In genomic region chr16:70018254-70018653, GRCh38 we compare ENCODE assay signal across 9 cellular contexts.
DNase-seq lines count a peak whose midpoint lies in the region; ATAC-seq and TF ChIP-seq lines count a peak whose summit lies in the region.
"Had no signal": no experiment of that assay in that cellular context is flagged by ENCODE, and none has a peak within 500 bp of the region (broad histone marks: within the 10 kb centered on the region; RNA-seq: fewer than 3 reads in every experiment).

No MANE protein-coding gene starts in this region.

- no peaks in the 10 kb centered on the region for H3K4me1 ChIP-seq in right atrium auricular region

- no peak for DNase-seq in Right ventricle myocardium superior
- no peak for DNase-seq in right atrium auricular region (ENCODE audit: low spot score)
- peak; percentile 1 for DNase-seq in NCI-H226
- peak; percentile 20 for DNase-seq in activated T-cell treated with anti-CD3 and anti-CD28 coated beads, Interleukin-2, amount 50 U/mL, for 4 hours
- DNase-seq in left ventricle myocardium superior: no peak
- DNase-seq in stimulated activated naive CD4-positive, alpha-beta T cell treated with Interleukin-2 at 50 U/mL for 16 hours (lab: John Stamatoyannopoulos, UW): peak; percentile 3

- intact Hi-C loops in Right ventricle myocardium superior (cut with DNase I): no loop called here
- intact Hi-C loops in left ventricle myocardium superior (cut with micrococcal nuclease): no loop called here

- ATAC-seq in Right ventricle myocardium superior (ENCODE audit: poor library complexity) (peak; percentile 86), left ventricle myocardium superior (peak; percentile 90), GM21390 (IDR thresholded peaks at IDR 0.05; ENCODE audit: unreplicated experiment) (no peak), GM19351 (IDR thresholded peaks at IDR 0.05; ENCODE audit: unreplicated experiment) (no peak)
- ATAC-seq in activated T-cell treated with anti-CD3 and anti-CD28 coated beads, Interleukin-2, amount 50 U/mL, for 4 hours: peak; percentile 100

- no peak overlapping the region for H3K4me3 Mint-ChIP-seq in activated T-cell treated with anti-CD3 and anti-CD28 coated beads, Interleukin-2, amount 50 U/mL, for 4 hours
- H3K4me3 Mint-ChIP-seq: brain had no signal

- TF ChIP-seq CTCF in right atrium auricular region (IDR thresholded peaks at IDR 0.05): peak in 1 of 2 donors; percentile 41

- H3K27ac ChIP-seq in right atrium auricular region: no peak overlapping the region

- H3K36me3 Mint-ChIP-seq in activated T-cell treated with anti-CD3 and anti-CD28 coated beads, Interleukin-2, amount 50 U/mL, for 4 hours (ENCODE audit: insufficient read depth): peaks cover 13% of the 10 kb centered on the region

- H3K27me3 ChIP-seq in right atrium auricular region: no peaks in the 10 kb centered on the region

- no peaks in the 10 kb centered on the region for H3K9me3 Mint-ChIP-seq in activated T-cell treated with anti-CD3 and anti-CD28 coated beads, Interleukin-2, amount 50 U/mL, for 4 hours
- H3K9me3 Mint-ChIP-seq: brain had no signal

- peaks cover 35% of the 10 kb centered on the region for H3K36me3 ChIP-seq in right atrium auricular region

- no peak overlapping the region for H3K4me3 ChIP-seq in right atrium auricular region

- H3K9me3 ChIP-seq in right atrium auricular region: no peaks in the 10 kb centered on the region

- no peaks in the 10 kb centered on the region for H3K27me3 Mint-ChIP-seq in activated T-cell treated with anti-CD3 and anti-CD28 coated beads, Interleukin-2, amount 50 U/mL, for 4 hours (ENCODE audit: low read depth)
- H3K27me3 Mint-ChIP-seq: brain had no signal

- H3K4me1 Mint-ChIP-seq in activated T-cell treated with anti-CD3 and anti-CD28 coated beads, Interleukin-2, amount 50 U/mL, for 4 hours (ENCODE audit: low read depth): peaks cover 2% of the 10 kb centered on the region
- H3K4me1 Mint-ChIP-seq: brain had no signal

Comparison
In these comparisons a context has a peak if more than half of its experiments do, and no peak if none do; other contexts are left out.
1. ATAC-seq: peak in Right ventricle myocardium superior (single experiment), activated T-cell treated with anti-CD3 and anti-CD28 coated beads, Interleukin-2, amount 50 U/mL, for 4 hours (2 of 2) and left ventricle myocardium superior (single experiment); none in GM21390 (single experiment) and GM19351 (single experiment).
2. DNase-seq: peak in NCI-H226 (single experiment), activated T-cell treated with anti-CD3 and anti-CD28 coated beads, Interleukin-2, amount 50 U/mL, for 4 hours (single experiment) and stimulated activated naive CD4-positive, alpha-beta T cell treated with Interleukin-2 at 50 U/mL for 16 hours (single experiment); none in Right ventricle myocardium superior (single experiment), right atrium auricular region (single experiment) and left ventricle myocardium superior (single experiment).